ENCODE assay signal across 8 cellular contexts in genomic region chr10:84540617-84541288, GRCh38.
DNase-seq lines count a peak whose midpoint lies in the region; ATAC-seq and TF ChIP-seq lines count a peak whose summit lies in the region.

No MANE protein-coding gene starts in this region.

- H3K4me1 ChIP-seq in adrenal gland (replicated peaks in 1 of 2) (peaks cover 5 to 6% of the 10 kb centered on the region in 2 donors), hepatocyte (ENCODE audit: insufficient read depth) (no peaks in the 10 kb centered on the region), sigmoid colon (peaks cover 0 to 13% (median 10%) of the 10 kb centered on the region in 4 donors)

- H3K9me3 ChIP-seq in adrenal gland (replicated peaks in 1 of 3): no peaks in the 10 kb centered on the region
- no peaks in the 10 kb centered on the region for H3K9me3 ChIP-seq in hepatocyte (ENCODE audit: low read depth)
- no peaks in the 10 kb centered on the region for H3K9me3 ChIP-seq in sigmoid colon

- intact Hi-C loops in CD14-positive monocyte (cut with micrococcal nuclease): loop anchor here (5.0 kb wide), 1 partner anchor 1837 kb away; no protein-coding TSS in a partner anchor
- intact Hi-C loops in adrenal gland (cut with DNase I): loop anchor here in 1 of 2 donors (5.0 kb wide), 1 partner anchor 1837 kb away; no protein-coding TSS in a partner anchor
- intact Hi-C loops in sigmoid colon (cut with DNase I): loop anchor here (2.0 to 5.0 kb wide), 2 partner anchors 202 to 1836 kb away; no protein-coding TSS in a partner anchor

- TF ChIP-seq POLR2A in adrenal gland (IDR thresholded peaks at IDR 0.05) (no peak), sigmoid colon (IDR thresholded peaks at IDR 0.05) (no peak)

- no peaks in the 10 kb centered on the region for H3K36me3 ChIP-seq in adrenal gland (replicated peaks in 1 of 2)
- H3K36me3 ChIP-seq in hepatocyte (replicated peaks; ENCODE audit: insufficient read depth, low read depth): no peaks in the 10 kb centered on the region
- no peaks in the 10 kb centered on the region for H3K36me3 ChIP-seq in sigmoid colon

- ATAC-seq in GM19372 (IDR thresholded peaks at IDR 0.05; ENCODE audit: low read depth, unreplicated experiment) (peak; percentile 85), HG03457 (IDR thresholded peaks at IDR 0.05; ENCODE audit: unreplicated experiment) (peak; percentile 86)

- no peak for TF ChIP-seq EP300 in sigmoid colon (IDR thresholded peaks at IDR 0.05)

- DNase-seq in CD14-positive monocyte (ENCODE audit: low spot score): peak; percentile 67
- peak; percentile 30 to 54 (median 52) for DNase-seq in T-helper 1 cell
- peak; percentile 34 to 70 (median 64) for DNase-seq in adrenal gland
- peak; percentile 75 for DNase-seq in hepatocyte (ENCODE audit: low spot score)
- DNase-seq in sigmoid colon: peak; percentile 81
- DNase-seq in NCI-H2107 treated with DMSO at 0.1 percent for 48 hours (lab: John Stamatoyannopoulos, UW; ENCODE audit: unreplicated experiment): no peak

- TF ChIP-seq CTCF in CD14-positive monocyte (IDR thresholded peaks at IDR 0.05) (peak; percentile 81), adrenal gland (IDR thresholded peaks at IDR 0.05) (peak; percentile 63 to 83 (median 70)), hepatocyte (IDR thresholded peaks at IDR 0.05; ENCODE audit: poor library complexity) (peak; percentile 80), sigmoid colon (IDR thresholded peaks at IDR 0.05) (peak; percentile 65 to 91 (median 79))

- H3K27me3 Mint-ChIP-seq in CD14-positive monocyte (ENCODE audit: low read depth in 3 of 3): peaks cover 13 to 38% (median 21%) of the 10 kb centered on the region in 3 donors

- H3K9me2 ChIP-seq in hepatocyte (replicated peaks; ENCODE audit: insufficient read depth): no peaks in the 10 kb centered on the region

- peak overlapping the region; percentile 56 to 80 for H3K4me3 Mint-ChIP-seq in CD14-positive monocyte

- H2AFZ ChIP-seq in hepatocyte: peak overlapping the region; percentile 83

- peak overlapping the region in 2 of 4 donors; percentile 12 to 35 for H3K4me3 ChIP-seq in adrenal gland
- no peak overlapping the region for H3K4me3 ChIP-seq in hepatocyte
- H3K4me3 ChIP-seq in sigmoid colon: peak overlapping the region; percentile 26 to 48 (median 42)

- H3K9me3 Mint-ChIP-seq in CD14-positive monocyte: peaks cover 0 to 3% (median 0%) of the 10 kb centered on the region in 7 donors

- peaks cover 13% of the 10 kb centered on the region for H3K27me3 ChIP-seq in adrenal gland
- H3K27me3 ChIP-seq in hepatocyte: peaks cover 11% of the 10 kb centered on the region
- peaks cover 0 to 15% (median 0%) of the 10 kb centered on the region in 3 donors for H3K27me3 ChIP-seq in sigmoid colon

- peaks cover 7% of the 10 kb centered on the region for H3K4me1 Mint-ChIP-seq in CD14-positive monocyte

- H3K27ac ChIP-seq in adrenal gland: no peak overlapping the region
- no peak overlapping the region for H3K27ac ChIP-seq in hepatocyte
- H3K27ac ChIP-seq in sigmoid colon: no peak overlapping the region

- H4K20me1 ChIP-seq in hepatocyte (ENCODE audit: insufficient read depth, poor library complexity, severe bottlenecking): no peaks in the 10 kb centered on the region

- peaks cover 0 to 1% of the 10 kb centered on the region in 2 donors for H3K36me3 Mint-ChIP-seq in CD14-positive monocyte

- no peak overlapping the region for H3K27ac Mint-ChIP-seq in CD14-positive monocyte

- 0 to 5% (median 3%) methylated on average over 19 to 51 of the region's 51 CpGs for WGBS in adrenal gland, 4 donors
- WGBS in hepatocyte (ENCODE audit: low lambda C conversion rate, missing lambda C conversion rate): 11% methylated on average over 31 of the region's 51 CpGs
- WGBS in sigmoid colon, 2 donors: 7 to 13% methylated on average over 51 of the region's 51 CpGs

- H3K4me2 ChIP-seq in hepatocyte: peak overlapping the region; percentile 91

- H3K79me2 ChIP-seq in hepatocyte: no peaks in the 10 kb centered on the region
